Comparison of ENCODE assay signal across 1 cellular context in the genomic region with DNA sequence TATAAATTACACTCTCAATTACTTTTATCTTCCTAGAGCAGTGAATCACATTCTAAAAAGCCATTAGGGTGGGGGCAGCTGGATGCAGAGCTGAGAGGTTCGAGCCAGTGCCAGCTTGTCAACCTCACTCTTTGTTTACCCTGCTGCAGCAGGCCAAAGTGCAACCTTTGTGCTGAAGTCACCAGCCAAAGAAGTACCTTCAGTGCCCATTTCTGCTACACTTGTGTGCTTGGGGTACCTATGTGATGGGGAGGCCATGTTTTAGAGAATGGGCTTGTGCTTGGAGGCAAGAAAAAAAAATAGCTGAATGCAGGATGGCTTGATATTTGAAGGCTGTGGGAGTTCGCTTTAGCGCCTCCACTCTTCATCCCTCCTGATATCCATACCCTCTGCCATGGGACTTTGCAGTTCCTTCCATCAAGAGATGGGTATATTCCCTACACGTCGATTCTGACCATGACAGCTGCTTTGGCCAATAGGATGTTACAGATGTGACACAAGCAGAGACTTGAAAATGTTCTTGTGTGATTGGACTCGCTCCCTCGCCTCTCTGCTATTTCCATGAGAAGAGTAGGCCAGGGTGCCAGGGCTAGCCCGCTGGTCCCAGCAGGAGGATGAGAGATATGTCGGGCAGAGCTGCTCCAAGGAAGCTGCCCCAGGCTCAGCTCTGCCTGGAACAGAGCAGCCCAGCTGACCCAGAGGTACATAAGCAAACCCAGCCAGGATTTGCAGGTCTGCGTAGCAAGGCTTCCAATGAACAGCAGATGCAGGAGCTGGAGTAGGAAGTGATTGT.
TF ChIP-seq lines count a peak whose summit lies in the region.

No MANE protein-coding gene starts in this region.

TF ChIP-seq in HepG2, 621 proteins besides CTCF, POLR2A, EP300 and RAD21 (continued from another document and continues in another):
- TF ChIP-seq, protein P1, sequence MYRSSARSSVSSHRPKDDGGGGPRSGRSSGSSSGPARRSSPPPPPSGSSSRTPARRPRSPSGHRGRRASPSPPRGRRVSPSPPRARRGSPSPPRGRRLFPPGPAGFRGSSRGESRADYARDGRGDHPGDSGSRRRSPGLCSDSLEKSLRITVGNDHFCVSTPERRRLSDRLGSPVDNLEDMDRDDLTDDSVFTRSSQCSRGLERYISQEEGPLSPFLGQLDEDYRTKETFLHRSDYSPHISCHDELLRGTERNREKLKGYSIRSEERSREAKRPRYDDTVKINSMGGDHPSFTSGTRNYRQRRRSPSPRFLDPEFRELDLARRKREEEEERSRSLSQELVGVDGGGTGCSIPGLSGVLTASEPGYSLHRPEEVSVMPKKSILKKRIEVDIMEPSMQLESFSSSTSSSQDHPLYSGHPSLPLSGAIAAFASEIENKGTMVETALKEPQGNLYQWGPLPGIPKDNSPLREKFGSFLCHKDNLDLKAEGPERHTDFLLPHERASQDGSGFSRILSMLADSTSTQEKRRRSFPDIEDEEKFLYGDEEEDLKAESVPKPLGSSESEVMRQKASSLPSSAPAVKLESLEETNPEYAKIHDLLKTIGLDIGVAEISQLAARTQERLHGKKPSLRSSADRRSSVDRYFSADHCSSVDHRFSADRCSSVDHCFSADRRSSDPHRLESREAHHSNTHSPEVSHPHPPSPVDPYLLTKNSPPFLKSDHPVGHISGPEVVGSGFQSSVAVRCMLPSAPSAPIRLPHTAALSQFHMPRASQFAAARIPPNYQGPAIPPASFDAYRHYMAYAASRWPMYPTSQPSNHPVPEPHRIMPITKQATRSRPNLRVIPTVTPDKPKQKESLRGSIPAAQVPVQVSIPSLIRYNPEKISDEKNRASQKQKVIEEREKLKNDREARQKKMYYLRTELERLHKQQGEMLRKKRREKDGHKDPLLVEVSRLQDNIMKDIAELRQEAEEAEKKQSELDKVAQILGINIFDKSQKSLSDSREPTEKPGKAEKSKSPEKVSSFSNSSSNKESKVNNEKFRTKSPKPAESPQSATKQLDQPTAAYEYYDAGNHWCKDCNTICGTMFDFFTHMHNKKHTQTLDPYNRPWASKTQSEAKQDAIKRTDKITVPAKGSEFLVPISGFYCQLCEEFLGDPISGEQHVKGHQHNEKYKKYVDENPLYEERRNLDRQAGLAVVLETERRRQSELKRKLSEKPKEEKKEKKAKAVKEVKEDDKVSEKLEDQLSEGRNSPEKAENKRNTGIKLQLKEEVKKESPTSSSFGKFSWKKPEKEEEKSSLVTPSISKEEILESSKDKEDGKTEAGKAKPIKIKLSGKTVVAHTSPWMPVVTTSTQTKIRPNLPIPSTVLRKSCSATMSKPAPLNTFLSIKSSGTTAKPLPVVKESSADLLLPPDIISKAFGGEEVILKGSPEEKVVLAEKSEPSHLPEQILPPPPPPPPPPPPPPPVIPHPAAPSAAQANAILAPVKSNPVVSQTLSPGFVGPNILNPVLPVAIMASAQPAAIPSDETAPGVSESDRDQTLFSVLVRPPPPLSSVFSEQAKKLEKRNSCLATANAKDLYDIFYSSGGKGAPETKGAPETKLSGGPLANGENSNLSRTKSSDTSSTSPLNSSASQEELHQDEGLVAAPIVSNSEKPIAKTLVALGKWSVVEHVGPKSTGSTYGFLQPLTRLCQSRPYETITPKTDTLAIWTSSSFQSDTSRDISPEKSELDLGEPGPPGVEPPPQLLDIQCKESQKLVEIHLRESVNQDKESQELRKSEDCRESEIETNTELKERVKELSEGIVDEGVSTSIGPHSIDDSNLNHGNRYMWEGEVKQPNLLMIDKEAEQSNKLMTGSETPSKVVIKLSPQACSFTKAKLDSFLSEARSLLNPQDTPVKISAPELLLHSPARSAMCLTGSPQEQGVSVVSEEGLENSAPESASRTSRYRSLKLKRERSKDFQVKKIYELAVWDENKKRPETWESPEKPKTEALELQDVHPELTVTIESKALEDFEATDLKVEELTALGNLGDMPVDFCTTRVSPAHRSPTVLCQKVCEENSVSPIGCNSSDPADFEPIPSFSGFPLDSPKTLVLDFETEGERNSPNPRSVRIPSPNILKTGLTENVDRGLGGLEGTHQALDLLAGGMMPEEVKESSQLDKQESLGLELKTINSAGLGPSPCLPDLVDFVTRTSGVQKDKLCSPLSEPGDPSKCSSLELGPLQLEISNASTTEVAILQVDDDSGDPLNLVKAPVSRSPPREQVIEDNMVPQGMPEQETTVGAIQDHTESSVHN (CRISPR knock-in tag; IDR thresholded peaks at IDR 0.05) = no peak
- TF ChIP-seq ZKSCAN1 (IDR thresholded peaks at IDR 0.05; ENCODE audit: low read length) = no peak
- TF ChIP-seq AHR (CRISPR knock-in tag; IDR thresholded peaks at IDR 0.05) = no peak
- peak; percentile 12; the same call in 1 of the 2 replicates for TF ChIP-seq ZNF605 (CRISPR knock-in tag; IDR thresholded peaks at IDR 0.05)
- no peak for TF ChIP-seq SCMH1 (CRISPR knock-in tag; IDR thresholded peaks at IDR 0.05; ENCODE audit: borderline replicate concordance)
- no peak for TF ChIP-seq KDM4B (CRISPR knock-in tag; IDR thresholded peaks at IDR 0.05)
- TF ChIP-seq, protein P2, sequence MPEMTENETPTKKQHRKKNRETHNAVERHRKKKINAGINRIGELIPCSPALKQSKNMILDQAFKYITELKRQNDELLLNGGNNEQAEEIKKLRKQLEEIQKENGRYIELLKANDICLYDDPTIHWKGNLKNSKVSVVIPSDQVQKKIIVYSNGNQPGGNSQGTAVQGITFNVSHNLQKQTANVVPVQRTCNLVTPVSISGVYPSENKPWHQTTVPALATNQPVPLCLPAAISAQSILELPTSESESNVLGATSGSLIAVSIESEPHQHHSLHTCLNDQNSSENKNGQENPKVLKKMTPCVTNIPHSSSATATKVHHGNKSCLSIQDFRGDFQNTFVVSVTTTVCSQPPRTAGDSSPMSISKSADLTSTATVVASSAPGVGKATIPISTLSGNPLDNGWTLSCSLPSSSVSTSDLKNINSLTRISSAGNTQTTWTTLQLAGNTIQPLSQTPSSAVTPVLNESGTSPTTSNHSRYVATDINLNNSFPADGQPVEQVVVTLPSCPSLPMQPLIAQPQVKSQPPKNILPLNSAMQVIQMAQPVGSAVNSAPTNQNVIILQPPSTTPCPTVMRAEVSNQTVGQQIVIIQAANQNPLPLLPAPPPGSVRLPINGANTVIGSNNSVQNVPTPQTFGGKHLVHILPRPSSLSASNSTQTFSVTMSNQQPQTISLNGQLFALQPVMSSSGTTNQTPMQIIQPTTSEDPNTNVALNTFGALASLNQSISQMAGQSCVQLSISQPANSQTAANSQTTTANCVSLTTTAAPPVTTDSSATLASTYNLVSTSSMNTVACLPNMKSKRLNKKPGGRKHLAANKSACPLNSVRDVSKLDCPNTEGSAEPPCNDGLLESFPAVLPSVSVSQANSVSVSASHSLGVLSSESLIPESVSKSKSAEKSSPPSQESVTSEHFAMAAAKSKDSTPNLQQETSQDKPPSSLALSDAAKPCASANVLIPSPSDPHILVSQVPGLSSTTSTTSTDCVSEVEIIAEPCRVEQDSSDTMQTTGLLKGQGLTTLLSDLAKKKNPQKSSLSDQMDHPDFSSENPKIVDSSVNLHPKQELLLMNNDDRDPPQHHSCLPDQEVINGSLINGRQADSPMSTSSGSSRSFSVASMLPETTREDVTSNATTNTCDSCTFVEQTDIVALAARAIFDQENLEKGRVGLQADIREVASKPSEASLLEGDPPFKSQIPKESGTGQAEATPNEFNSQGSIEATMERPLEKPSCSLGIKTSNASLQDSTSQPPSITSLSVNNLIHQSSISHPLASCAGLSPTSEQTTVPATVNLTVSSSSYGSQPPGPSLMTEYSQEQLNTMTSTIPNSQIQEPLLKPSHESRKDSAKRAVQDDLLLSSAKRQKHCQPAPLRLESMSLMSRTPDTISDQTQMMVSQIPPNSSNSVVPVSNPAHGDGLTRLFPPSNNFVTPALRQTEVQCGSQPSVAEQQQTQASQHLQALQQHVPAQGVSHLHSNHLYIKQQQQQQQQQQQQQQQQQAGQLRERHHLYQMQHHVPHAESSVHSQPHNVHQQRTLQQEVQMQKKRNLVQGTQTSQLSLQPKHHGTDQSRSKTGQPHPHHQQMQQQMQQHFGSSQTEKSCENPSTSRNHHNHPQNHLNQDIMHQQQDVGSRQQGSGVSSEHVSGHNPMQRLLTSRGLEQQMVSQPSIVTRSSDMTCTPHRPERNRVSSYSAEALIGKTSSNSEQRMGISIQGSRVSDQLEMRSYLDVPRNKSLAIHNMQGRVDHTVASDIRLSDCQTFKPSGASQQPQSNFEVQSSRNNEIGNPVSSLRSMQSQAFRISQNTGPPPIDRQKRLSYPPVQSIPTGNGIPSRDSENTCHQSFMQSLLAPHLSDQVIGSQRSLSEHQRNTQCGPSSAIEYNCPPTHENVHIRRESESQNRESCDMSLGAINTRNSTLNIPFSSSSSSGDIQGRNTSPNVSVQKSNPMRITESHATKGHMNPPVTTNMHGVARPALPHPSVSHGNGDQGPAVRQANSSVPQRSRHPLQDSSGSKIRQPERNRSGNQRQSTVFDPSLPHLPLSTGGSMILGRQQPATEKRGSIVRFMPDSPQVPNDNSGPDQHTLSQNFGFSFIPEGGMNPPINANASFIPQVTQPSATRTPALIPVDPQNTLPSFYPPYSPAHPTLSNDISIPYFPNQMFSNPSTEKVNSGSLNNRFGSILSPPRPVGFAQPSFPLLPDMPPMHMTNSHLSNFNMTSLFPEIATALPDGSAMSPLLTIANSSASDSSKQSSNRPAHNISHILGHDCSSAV (CRISPR knock-in tag; IDR thresholded peaks at IDR 0.05; ENCODE audit: borderline replicate concordance) = no peak
- no peak for TF ChIP-seq EZH2 (conservative IDR thresholded peaks at IDR 0.05; ENCODE audit: low read depth, low read length)
- TF ChIP-seq, protein P3, sequence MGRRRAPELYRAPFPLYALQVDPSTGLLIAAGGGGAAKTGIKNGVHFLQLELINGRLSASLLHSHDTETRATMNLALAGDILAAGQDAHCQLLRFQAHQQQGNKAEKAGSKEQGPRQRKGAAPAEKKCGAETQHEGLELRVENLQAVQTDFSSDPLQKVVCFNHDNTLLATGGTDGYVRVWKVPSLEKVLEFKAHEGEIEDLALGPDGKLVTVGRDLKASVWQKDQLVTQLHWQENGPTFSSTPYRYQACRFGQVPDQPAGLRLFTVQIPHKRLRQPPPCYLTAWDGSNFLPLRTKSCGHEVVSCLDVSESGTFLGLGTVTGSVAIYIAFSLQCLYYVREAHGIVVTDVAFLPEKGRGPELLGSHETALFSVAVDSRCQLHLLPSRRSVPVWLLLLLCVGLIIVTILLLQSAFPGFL (CRISPR knock-in tag; IDR thresholded peaks at IDR 0.05) = no peak
- peak; percentile 25; the same call in 1 of the 2 replicates for TF ChIP-seq ZNF709 (CRISPR knock-in tag; IDR thresholded peaks at IDR 0.05)
- TF ChIP-seq, protein P4, sequence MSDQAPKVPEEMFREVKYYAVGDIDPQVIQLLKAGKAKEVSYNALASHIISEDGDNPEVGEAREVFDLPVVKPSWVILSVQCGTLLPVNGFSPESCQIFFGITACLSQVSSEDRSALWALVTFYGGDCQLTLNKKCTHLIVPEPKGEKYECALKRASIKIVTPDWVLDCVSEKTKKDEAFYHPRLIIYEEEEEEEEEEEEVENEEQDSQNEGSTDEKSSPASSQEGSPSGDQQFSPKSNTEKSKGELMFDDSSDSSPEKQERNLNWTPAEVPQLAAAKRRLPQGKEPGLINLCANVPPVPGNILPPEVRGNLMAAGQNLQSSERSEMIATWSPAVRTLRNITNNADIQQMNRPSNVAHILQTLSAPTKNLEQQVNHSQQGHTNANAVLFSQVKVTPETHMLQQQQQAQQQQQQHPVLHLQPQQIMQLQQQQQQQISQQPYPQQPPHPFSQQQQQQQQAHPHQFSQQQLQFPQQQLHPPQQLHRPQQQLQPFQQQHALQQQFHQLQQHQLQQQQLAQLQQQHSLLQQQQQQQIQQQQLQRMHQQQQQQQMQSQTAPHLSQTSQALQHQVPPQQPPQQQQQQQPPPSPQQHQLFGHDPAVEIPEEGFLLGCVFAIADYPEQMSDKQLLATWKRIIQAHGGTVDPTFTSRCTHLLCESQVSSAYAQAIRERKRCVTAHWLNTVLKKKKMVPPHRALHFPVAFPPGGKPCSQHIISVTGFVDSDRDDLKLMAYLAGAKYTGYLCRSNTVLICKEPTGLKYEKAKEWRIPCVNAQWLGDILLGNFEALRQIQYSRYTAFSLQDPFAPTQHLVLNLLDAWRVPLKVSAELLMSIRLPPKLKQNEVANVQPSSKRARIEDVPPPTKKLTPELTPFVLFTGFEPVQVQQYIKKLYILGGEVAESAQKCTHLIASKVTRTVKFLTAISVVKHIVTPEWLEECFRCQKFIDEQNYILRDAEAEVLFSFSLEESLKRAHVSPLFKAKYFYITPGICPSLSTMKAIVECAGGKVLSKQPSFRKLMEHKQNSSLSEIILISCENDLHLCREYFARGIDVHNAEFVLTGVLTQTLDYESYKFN (CRISPR knock-in tag; conservative IDR thresholded peaks at IDR 0.05) = peak; percentile 93
- peak; percentile 52 for TF ChIP-seq ASH2L (IDR thresholded peaks at IDR 0.05; ENCODE audit: insufficient read length, low read depth, low read length)
- no peak for TF ChIP-seq ZNF780A (CRISPR knock-in tag; IDR thresholded peaks at IDR 0.05)
- TF ChIP-seq ZFP62 (CRISPR knock-in tag; IDR thresholded peaks at IDR 0.05) = no peak
- TF ChIP-seq, protein P5, sequence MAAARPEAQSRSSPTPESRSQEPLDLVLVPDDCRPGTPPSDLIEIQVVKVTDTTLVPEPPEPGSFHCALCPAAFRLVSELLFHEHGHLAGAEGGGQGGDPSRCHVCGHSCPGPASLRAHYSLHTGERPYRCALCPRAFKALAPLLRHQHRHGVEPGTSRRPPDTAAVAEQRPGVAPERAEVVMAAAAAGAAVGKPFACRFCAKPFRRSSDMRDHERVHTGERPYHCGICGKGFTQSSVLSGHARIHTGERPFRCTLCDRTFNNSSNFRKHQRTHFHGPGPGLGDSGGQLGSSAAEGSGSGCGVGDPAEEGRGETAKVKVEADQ (CRISPR knock-in tag; IDR thresholded peaks at IDR 0.05; ENCODE audit: borderline replicate concordance) = no peak
- TF ChIP-seq MTA3 (CRISPR knock-in tag; IDR thresholded peaks at IDR 0.05) = no peak
- TF ChIP-seq, protein P6, sequence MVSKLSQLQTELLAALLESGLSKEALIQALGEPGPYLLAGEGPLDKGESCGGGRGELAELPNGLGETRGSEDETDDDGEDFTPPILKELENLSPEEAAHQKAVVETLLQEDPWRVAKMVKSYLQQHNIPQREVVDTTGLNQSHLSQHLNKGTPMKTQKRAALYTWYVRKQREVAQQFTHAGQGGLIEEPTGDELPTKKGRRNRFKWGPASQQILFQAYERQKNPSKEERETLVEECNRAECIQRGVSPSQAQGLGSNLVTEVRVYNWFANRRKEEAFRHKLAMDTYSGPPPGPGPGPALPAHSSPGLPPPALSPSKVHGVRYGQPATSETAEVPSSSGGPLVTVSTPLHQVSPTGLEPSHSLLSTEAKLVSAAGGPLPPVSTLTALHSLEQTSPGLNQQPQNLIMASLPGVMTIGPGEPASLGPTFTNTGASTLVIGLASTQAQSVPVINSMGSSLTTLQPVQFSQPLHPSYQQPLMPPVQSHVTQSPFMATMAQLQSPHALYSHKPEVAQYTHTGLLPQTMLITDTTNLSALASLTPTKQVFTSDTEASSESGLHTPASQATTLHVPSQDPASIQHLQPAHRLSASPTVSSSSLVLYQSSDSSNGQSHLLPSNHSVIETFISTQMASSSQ (IDR thresholded peaks at IDR 0.05; ENCODE audit: low read depth) = no peak
- TF ChIP-seq, protein P6 (CRISPR knock-in tag; IDR thresholded peaks at IDR 0.05; ENCODE audit: borderline replicate concordance) = no peak; the same call in 1 of the 2 replicates
- TF ChIP-seq SIN3B (IDR thresholded peaks at IDR 0.05; ENCODE audit: low read length) = no peak
- no peak for TF ChIP-seq GTF3A (CRISPR knock-in tag; conservative IDR thresholded peaks at IDR 0.05)
